ENCODE assay signal across 13 cellular contexts in genomic region chr15:100934735-100935134, GRCh38. TPM values are rescaled to one million over a fixed set of nuclear protein-coding genes. Genes with fewer than 3 reads are reported as not detected.
DNase-seq lines count a peak whose midpoint lies in the region; ATAC-seq and TF ChIP-seq lines count a peak whose summit lies in the region.
"Had no signal": no experiment of that assay in that cellular context is flagged by ENCODE, and none has a peak within 500 bp of the region (broad histone marks: within the 10 kb centered on the region; RNA-seq: fewer than 3 reads in every experiment).

No MANE protein-coding gene starts in this region.

- intact Hi-C loops in mucosa of descending colon (cut with DNase I, micrococcal nuclease) = no loop called here

- H3K4me3 ChIP-seq in GM12865 (ENCODE audit: low read depth, low read length) = no peak overlapping the region
- no peak overlapping the region for H3K4me3 ChIP-seq in WI38 (ENCODE audit: low read depth, low read length)
- H3K4me3 ChIP-seq in mucosa of descending colon = no peak overlapping the region

- H3K36me3 ChIP-seq in mucosa of descending colon (ENCODE audit: low read depth) = no peaks in the 10 kb centered on the region

- no peaks in the 10 kb centered on the region for H3K9me3 ChIP-seq in mucosa of descending colon

- DNase-seq in GM12865 (ENCODE audit: low read depth) (peak; percentile 54), mucosa of descending colon (no peak), HT-29 (ENCODE audit: low spot score) (no peak), hepatic stellate cell (ENCODE audit: low spot score) (no peak)
- DNase-seq: activated CD4-positive, alpha-beta memory T cell treated with anti-CD3 and anti-CD28 coated beads for 36 hours; effector memory CD4-positive, alpha-beta T cell; NCI-H2107; Right ventricle myocardium superior had no signal

- peak; percentile 37 for ATAC-seq in HG03442 (IDR thresholded peaks at IDR 0.05; ENCODE audit: unreplicated experiment)
- ATAC-seq in mucosa of descending colon = peak; percentile 56
- ATAC-seq in HG03045 (IDR thresholded peaks at IDR 0.05; ENCODE audit: unreplicated experiment) = no peak
- ATAC-seq in GM18520 (IDR thresholded peaks at IDR 0.05; ENCODE audit: unreplicated experiment) = no peak
- ATAC-seq: activated naive CD4-positive, alpha-beta T cell treated with anti-CD3 and anti-CD28 coated beads, Interleukin-2, amount 50 U/mL, for 72 hours had no signal

- TF ChIP-seq CTCF in GM12865 (IDR thresholded peaks at IDR 0.05; ENCODE audit: insufficient read depth, low read depth, low read length, missing control alignments) (no peak), WI38 (IDR thresholded peaks at IDR 0.05; ENCODE audit: low read depth, low read length) (peak; percentile 16; the same call in 1 of the 2 replicates), mucosa of descending colon (IDR thresholded peaks at IDR 0.05) (no peak)

- no peaks in the 10 kb centered on the region for H3K4me1 ChIP-seq in mucosa of descending colon (ENCODE audit: low read depth)

RNA-seq across cellular contexts. Expression of gene LRRK1, which starts 15.6 kb away (rescaled TPM):
- 10 to 100 TPM; 43.7 to 60.1 (median 50.6) TPM for total RNA-seq in mucosa of descending colon
- 20.9 and 25.0 TPM in 2 replicates for total RNA-seq in HT-29 (2014; rRNA removed; shearing (Covaris generic))

RNA-seq across cellular contexts. Expression of gene ALDH1A3, which starts 55.1 kb away (rescaled TPM):
- total RNA-seq in mucosa of descending colon = 10 to 100 TPM in 2 of 3 donors, 1 to 10 TPM in 1; 4.7 to 18.0 (median 12.9) TPM
- total RNA-seq in HT-29 (2014; rRNA removed; shearing (Covaris generic)) = 12.3 and 21.0 TPM in 2 replicates
- total RNA-seq: activated CD4-positive, alpha-beta memory T cell treated with anti-CD3 and anti-CD28 coated beads for 36 hours; activated naive CD4-positive, alpha-beta T cell treated with anti-CD3 and anti-CD28 coated beads, Interleukin-2, amount 50 U/mL, for 72 hours had no signal

Comparison
In these comparisons a context has a peak if more than half of its experiments do, and no peak if none do; other contexts are left out.
1. ATAC-seq: peak in HG03442 (single experiment) and mucosa of descending colon (single experiment); none in HG03045 (single experiment) and GM18520 (single experiment).